ENCODE assay signal across 22 cellular contexts in the genomic region with DNA sequence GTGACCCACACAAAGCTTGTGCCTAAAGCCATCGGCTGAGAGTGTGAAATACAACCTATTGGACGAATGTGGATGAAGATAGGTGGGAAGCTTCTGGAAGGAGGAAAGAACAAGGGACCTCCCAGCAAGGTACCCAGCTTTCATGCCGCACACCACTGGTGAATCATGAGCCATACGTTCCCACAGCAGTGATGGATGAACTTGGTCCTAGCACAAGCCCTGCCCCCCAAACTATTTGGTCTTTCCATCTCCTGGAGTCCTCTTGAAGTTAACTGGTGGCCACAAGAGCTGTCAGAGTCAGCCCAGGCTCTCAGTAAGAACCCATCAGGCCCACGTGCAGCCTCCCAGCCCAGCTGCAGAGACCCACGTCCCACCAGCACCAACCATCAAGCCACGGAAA.
"Had no signal": no experiment of that assay in that cellular context is flagged by ENCODE, and none has a peak within 500 bp of the region (broad histone marks: within the 10 kb centered on the region; RNA-seq: fewer than 3 reads in every experiment).

No MANE protein-coding gene starts in this region.

- H3K36me3 Mint-ChIP-seq: stimulated activated effector memory CD8-positive, alpha-beta T cell treated with anti-CD3 and anti-CD28 coated beads, Interleukin-12 subunit alpha, Interleukin-12 subunit beta, amount 100 ng/mL, for 72 hours had no signal

- H3K27me3 Mint-ChIP-seq: naive B cell; stimulated activated naive CD8-positive, alpha-beta T cell treated with anti-CD3 and anti-CD28 coated beads, Interleukin-15, Interleukin-2, amounts not matched to agents 100 ng/mL and 50 ng/mL, for 24 hours had no signal

- H3K4me3 Mint-ChIP-seq: endodermal cell; stimulated activated effector memory CD8-positive, alpha-beta T cell treated with anti-CD3 and anti-CD28 coated beads, Interleukin-12 subunit alpha, Interleukin-12 subunit beta, amount 100 ng/mL, for 72 hours; stimulated activated naive CD8-positive, alpha-beta T cell treated with anti-CD3 and anti-CD28 coated beads, Interleukin-15, Interleukin-2, amounts not matched to agents 100 ng/mL and 50 ng/mL, for 24 hours had no signal

- H3K27me3 ChIP-seq: colonic mucosa, foreskin keratinocyte, heart left ventricle, neutrophil, right atrium auricular region, testis, upper lobe of left lung, uterus had no signal

- DNase-seq: cerebellar nuclear complex; colonic mucosa; effector CD4-positive, alpha-beta T cell; endodermal cell; erythroblast; foreskin keratinocyte; heart left ventricle; hippocampal formation; left colon; left ventricle myocardium superior; mesendoderm; naive B cell; small intestine; stimulated activated CD4-positive, alpha-beta T cell treated with anti-CD3 and anti-CD28 coated beads, Interleukin-4, amount 100 ng/mL, for 1 hour; stimulated activated CD8-positive, alpha-beta memory T cell treated with anti-CD3 and anti-CD28 coated beads, Interleukin-4, amount 100 ng/mL, for 48 hours; testis; upper lobe of left lung; uterus had no signal

- H3K27ac Mint-ChIP-seq: endodermal cell; naive B cell; stimulated activated effector memory CD8-positive, alpha-beta T cell treated with anti-CD3 and anti-CD28 coated beads, Interleukin-12 subunit alpha, Interleukin-12 subunit beta, amount 100 ng/mL, for 72 hours; stimulated activated naive CD8-positive, alpha-beta T cell treated with anti-CD3 and anti-CD28 coated beads, Interleukin-15, Interleukin-2, amounts not matched to agents 100 ng/mL and 50 ng/mL, for 24 hours had no signal

- H3K4me1 Mint-ChIP-seq: stimulated activated effector memory CD8-positive, alpha-beta T cell treated with anti-CD3 and anti-CD28 coated beads, Interleukin-12 subunit alpha, Interleukin-12 subunit beta, amount 100 ng/mL, for 72 hours had no signal

- H3K27ac ChIP-seq: colonic mucosa, foreskin keratinocyte, neutrophil, testis, upper lobe of left lung, uterus had no signal

- H3K4me3 ChIP-seq: colonic mucosa, heart left ventricle, right atrium auricular region, testis, upper lobe of left lung, uterus had no signal

- H3K9me3 Mint-ChIP-seq: endodermal cell; naive B cell; stimulated activated naive CD8-positive, alpha-beta T cell treated with anti-CD3 and anti-CD28 coated beads, Interleukin-15, Interleukin-2, amounts not matched to agents 100 ng/mL and 50 ng/mL, for 24 hours had no signal

- H3K9me3 ChIP-seq: colonic mucosa, heart left ventricle, neutrophil, right atrium auricular region, testis, upper lobe of left lung, uterus had no signal

- ATAC-seq: foreskin keratinocyte; heart left ventricle; left colon; left ventricle myocardium superior; stimulated activated effector memory CD8-positive, alpha-beta T cell treated with anti-CD3 and anti-CD28 coated beads, Interleukin-12 subunit alpha, Interleukin-12 subunit beta, amount 100 ng/mL, for 72 hours had no signal

- H3K4me1 ChIP-seq: colonic mucosa, foreskin keratinocyte, testis had no signal

- H3K36me3 ChIP-seq: colonic mucosa, neutrophil, uterus had no signal
